23 cellular contexts compared by ENCODE assay signal in genomic region chr2:159281002-159281401, GRCh38.
"Had no signal": no experiment of that assay in that cellular context is flagged by ENCODE, and none has a peak within 500 bp of the region (broad histone marks: within the 10 kb centered on the region; RNA-seq: fewer than 3 reads in every experiment).

No MANE protein-coding gene starts in this region.

- H3K4me3 ChIP-seq: left ventricle myocardium inferior, lung, ovary, right atrium auricular region, skin epidermis, stomach, testis, thyroid gland, transverse colon, upper lobe of left lung, vagina had no signal

- ATAC-seq: naive thymus-derived CD4-positive, alpha-beta T cell; natural killer cell treated with Interleukin-12 subunit alpha and Interleukin-12 subunit beta and Interleukin-15 and Interleukin-18, amount 100 ng/mL, for 72 hours; sciatic nerve; stimulated activated naive B cell treated with anti-CD40 and anti-IgM and Interleukin-4, amounts not matched to agents 10 μg/mL and 1 μg/mL and 100 μg/mL, for 72 hours; stimulated activated naive CD8-positive, alpha-beta T cell treated with anti-CD3 and anti-CD28 coated beads, Interleukin-15, Interleukin-2, amounts not matched to agents 100 U/mL and 50 U/mL, for 24 hours had no signal

- H3K9me3 ChIP-seq: left ventricle myocardium inferior, ovary, right atrium auricular region, stomach, testis, thyroid gland, transverse colon, upper lobe of left lung, vagina had no signal

- FAIRE-seq: kidney had no signal

- H3K27me3 ChIP-seq: ovary, right atrium auricular region, stomach, testis, thyroid gland, transverse colon, upper lobe of left lung, vagina had no signal

- H3K36me3 ChIP-seq: ovary, thyroid gland had no signal

- H3K27ac ChIP-seq: left ventricle myocardium inferior, ovary, right atrium auricular region, skin epidermis, stomach, testis, thyroid gland, transverse colon, upper lobe of left lung, vagina had no signal

- DNase-seq: hippocampal formation; kidney; left ventricle myocardium inferior; mesendoderm; naive thymus-derived CD4-positive, alpha-beta T cell; ovary; stimulated activated CD4-positive, alpha-beta T cell treated with anti-CD3 and anti-CD28 coated beads, Interleukin-12 subunit alpha, Interleukin-12 subunit beta, amount 100 ng/mL, for 4 hours; stimulated activated CD4-positive, alpha-beta T cell treated with anti-CD3 and anti-CD28 coated beads, Interleukin-15, amount 100 ng/mL, for 24 hours; stimulated activated CD4-positive, alpha-beta T cell treated with anti-CD3 and anti-CD28 coated beads, Interleukin-2, amount 100 ng/mL, for 24 hours; stimulated activated CD4-positive, alpha-beta T cell treated with anti-CD3 and anti-CD28 coated beads, Interleukin-4, amount 100 ng/mL, for 1 hour; stimulated activated naive B cell treated with anti-CD40 and anti-IgM and Interleukin-4, amounts not matched to agents 10 μg/mL and 1 μg/mL and 100 μg/mL, for 72 hours; stimulated activated naive CD8-positive, alpha-beta T cell treated with anti-CD3 and anti-CD28 coated beads, Interleukin-15, Interleukin-2, amounts not matched to agents 100 U/mL and 50 U/mL, for 24 hours; stomach; testis; thyroid gland; transverse colon; upper lobe of left lung had no signal
